8 cellular contexts compared by ENCODE assay signal in genomic region chr4:156971623-156972369, GRCh38. TPM values are rescaled to one million over a fixed set of nuclear protein-coding genes. Genes with fewer than 3 reads are reported as not detected.
DNase-seq lines count a peak whose midpoint lies in the region; ATAC-seq and TF ChIP-seq lines count a peak whose summit lies in the region.

Gene PDGFC, minus strand, starts transcription at chr4:156971799. Its CDS starts 896 bp downstream, at chr4:156970903.

- H3K4me3 ChIP-seq in heart right ventricle: peak within 1 kb of the TSS; percentile 36 to 86 (median 78)
- H3K4me3 ChIP-seq in osteoblast (ENCODE audit: insufficient read depth, low read length): peak within 1 kb of the TSS; percentile 82

- H3K4me2 ChIP-seq in osteoblast (ENCODE audit: insufficient read depth, low read length): peak within 1 kb of the TSS; percentile 98

- intact Hi-C loops in heart right ventricle (cut with DNase I): loop anchor here in 6 of 10 donors (5.0 to 10.0 kb wide), 5 partner anchors 71 to 497 kb away; no protein-coding TSS in a partner anchor

- WGBS in heart right ventricle, 2 donors: 1% methylated on average over 50 to 64 of the region's 65 CpGs

- TF ChIP-seq CTCF in heart right ventricle (IDR thresholded peaks at IDR 0.05) (peak in 7 of 9 donors; percentile 36 to 66 (median 51)), osteoblast (IDR thresholded peaks at IDR 0.05; ENCODE audit: extremely low read depth, low read depth, low read length) (peak; percentile 15)

- H3K4me1 ChIP-seq in heart right ventricle: peaks cover 0 to 53% (median 27%) of the 10 kb centered on the region in 9 donors
- peaks cover 70% of the 10 kb centered on the region for H3K4me1 ChIP-seq in osteoblast (ENCODE audit: insufficient read depth, low read length)

- H3K36me3 ChIP-seq in heart right ventricle (no peaks in the 10 kb centered on the region), osteoblast (ENCODE audit: insufficient read depth, low read length) (no peaks in the 10 kb centered on the region)

- in situ Hi-C loops in ACHN (cut with HindIII; ENCODE audit: low pct_ligation_motif_present, low pct_unique_long_range_greater_than_20kb, low sequenced_read_pairs): no loop called here

- H3K27me3 ChIP-seq in heart right ventricle (peaks cover 0 to 7% (median 0%) of the 10 kb centered on the region in 7 donors), osteoblast (ENCODE audit: insufficient read depth, low read length) (no peaks in the 10 kb centered on the region)

- peaks cover 43% of the 10 kb centered on the region for H3K79me2 ChIP-seq in osteoblast (ENCODE audit: insufficient read depth, low read length)

- peaks cover 3% of the 10 kb centered on the region for H4K20me1 ChIP-seq in osteoblast (ENCODE audit: insufficient read depth, low read length)

- ATAC-seq in GM18868 (IDR thresholded peaks at IDR 0.05; ENCODE audit: unreplicated experiment) (peak; percentile 45), heart right ventricle (peak; percentile 71 to 93 (median 80)), GM21423 (IDR thresholded peaks at IDR 0.05; ENCODE audit: unreplicated experiment) (no peak)

- no peaks in the 10 kb centered on the region for H3K9me3 ChIP-seq in heart right ventricle
- H3K9me3 ChIP-seq in osteoblast (ENCODE audit: low read depth, low read length): no peaks in the 10 kb centered on the region

- H3K27ac ChIP-seq in heart right ventricle (peak within 1 kb of the TSS; percentile 58 to 90 (median 88)), osteoblast (ENCODE audit: low read depth, low read length) (peak within 1 kb of the TSS; percentile 84)

- H2AFZ ChIP-seq in osteoblast (ENCODE audit: low read length): peak within 1 kb of the TSS; percentile 77

- DNase-seq in ACHN (peak; percentile 89), NCI-H2171 treated with DMSO at 0.1 percent for 48 hours (lab: John Stamatoyannopoulos, UW) (peak; percentile 23), anterior cingulate cortex (lab: John Stamatoyannopoulos, UW) (peak in 56 of 58 donors; percentile 12 to 84 (median 61)), heart right ventricle (peak; percentile 68 to 74), osteoblast (ENCODE audit: insufficient read length, low spot score, missing footprints) (peak; percentile 94), DMS79 treated with DMSO at 0.1 percent for 48 hours (lab: John Stamatoyannopoulos, UW) (no peak)

RNA-seq across cellular contexts. Expression of gene PDGFC, which starts in this region (rescaled TPM):
- total RNA-seq in heart right ventricle (10 to 100 TPM; 10.1 to 18.2 (median 15.2) TPM), osteoblast (145 and 147 TPM in 2 replicates)
- 1 to 10 TPM; 2.1 to 2.6 TPM for polyA plus RNA-seq in heart right ventricle
